16 cellular contexts compared by ENCODE assay signal in the genomic region with DNA sequence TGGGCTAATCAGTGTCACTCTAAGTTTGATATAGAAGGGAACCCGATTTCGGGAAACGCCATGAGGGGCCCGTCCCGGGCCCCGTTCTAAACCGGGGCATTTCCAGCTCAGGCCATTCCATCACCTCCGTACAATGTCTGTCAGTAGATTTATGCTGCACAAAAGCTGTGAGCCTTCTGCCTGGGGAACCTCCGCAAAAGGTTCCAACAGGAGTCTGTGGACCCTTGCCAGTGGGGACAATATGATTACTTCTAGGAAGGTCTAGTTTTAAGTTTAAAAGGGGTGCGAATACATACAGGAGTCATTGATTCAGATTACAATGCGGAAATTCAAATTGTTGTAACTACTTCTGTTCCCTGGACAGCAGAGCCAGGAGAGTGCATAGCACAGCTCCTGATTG. TPM values are rescaled to one million over a fixed set of nuclear protein-coding genes. Genes with fewer than 3 reads are reported as not detected.
DNase-seq lines count a peak whose midpoint lies in the region; ATAC-seq and TF ChIP-seq lines count a peak whose summit lies in the region.
"Had no signal": no experiment of that assay in that cellular context is flagged by ENCODE, and none has a peak within 500 bp of the region (broad histone marks: within the 10 kb centered on the region; RNA-seq: fewer than 3 reads in every experiment).

No MANE protein-coding gene starts in this region.

- H3K27me3 ChIP-seq in left ventricle myocardium inferior (ENCODE audit: low read depth) (no peaks in the 10 kb centered on the region), dorsolateral prefrontal cortex (no peaks in the 10 kb centered on the region), aorta (ENCODE audit: control insufficient read depth in 1 of 2, insufficient read depth in 2 of 2, low read length in 1 of 2) (no peaks in the 10 kb centered on the region)
- no peaks in the 10 kb centered on the region for H3K27me3 ChIP-seq in effector memory CD4-positive, alpha-beta T cell (replicated peaks; ENCODE audit: control insufficient read depth, insufficient read depth, low read length, poor library complexity, severe bottlenecking)

- H3K36me3 Mint-ChIP-seq in nephron (ENCODE audit: low read depth) = peaks cover 4% of the 10 kb centered on the region

- no peaks in the 10 kb centered on the region for H3K9me3 Mint-ChIP-seq in nephron
- H3K9me3 Mint-ChIP-seq: activated CD4-positive, alpha-beta T cell treated with anti-CD3 and anti-CD28 coated beads, Interleukin-2, amount 10 ng/mL, durations not matched to agents 7 days and 5 days had no signal

- ATAC-seq in aorta (ENCODE audit: low FRiP score) = no peak
- no peak for ATAC-seq in GM18870 (IDR thresholded peaks at IDR 0.05; ENCODE audit: unreplicated experiment)
- ATAC-seq: sciatic nerve; stimulated activated naive CD8-positive, alpha-beta T cell treated with anti-CD3 and anti-CD28 coated beads, Interleukin-15, Interleukin-2, amounts not matched to agents 100 U/mL and 50 U/mL, for 24 hours had no signal

- H3K4me3 ChIP-seq in left ventricle myocardium inferior (peak overlapping the region; percentile 39), dorsolateral prefrontal cortex (peak overlapping the region in 25 of 59 donors; percentile 2 to 39 (median 17)), aorta (ENCODE audit: low read length in 2 of 2) (no peak overlapping the region)
- H3K4me3 ChIP-seq in effector memory CD4-positive, alpha-beta T cell (ENCODE audit: insufficient read depth, low read depth, low read length, poor library complexity, severe bottlenecking) = no peak overlapping the region

- intact Hi-C loops in left ventricle myocardium inferior (cut with micrococcal nuclease) (no loop called here), cardiac septum (cut with DNase I) (no loop called here), dorsolateral prefrontal cortex (cut with DNase I) (no loop called here), aorta (cut with DNase I) (no loop called here)

- no peak for TF ChIP-seq CTCF in left ventricle myocardium inferior (IDR thresholded peaks at IDR 0.05; ENCODE audit: borderline replicate concordance)
- TF ChIP-seq CTCF in dorsolateral prefrontal cortex (IDR thresholded peaks at IDR 0.05 in 54 of 56, conservative IDR thresholded peaks at IDR 0.05 in 2 of 56; ENCODE audit: low read depth in 1 of 56, partially characterized antibody in 56 of 56) = no peak
- TF ChIP-seq CTCF in nephron (IDR thresholded peaks at IDR 0.05; ENCODE audit: unreplicated experiment in 3 of 3) = no peak

- no peaks in the 10 kb centered on the region for H3K27me3 Mint-ChIP-seq in nephron (ENCODE audit: low read depth)
- H3K27me3 Mint-ChIP-seq: activated CD4-positive, alpha-beta T cell treated with anti-CD3 and anti-CD28 coated beads, Interleukin-2, amount 10 ng/mL, durations not matched to agents 7 days and 5 days had no signal

- peak overlapping the region in 1 of 3 experiments; percentile 36 for H3K4me3 Mint-ChIP-seq in nephron
- H3K4me3 Mint-ChIP-seq: activated CD4-positive, alpha-beta T cell treated with anti-CD3 and anti-CD28 coated beads, Interleukin-2, amount 10 ng/mL, durations not matched to agents 7 days and 5 days had no signal

- DNase-seq in left ventricle myocardium inferior (no peak), cardiac septum (ENCODE audit: low spot score) (no peak), dorsolateral prefrontal cortex (no peak), aorta (no peak), NCI-H1092 (lab: John Stamatoyannopoulos, UW) (no peak)
- no peak for DNase-seq in effector memory CD4-positive, alpha-beta T cell
- DNase-seq: activated CD4-positive, alpha-beta T cell treated with anti-CD3 and anti-CD28 coated beads, Interleukin-2, amount 10 ng/mL, durations not matched to agents 7 days and 5 days; foreskin fibroblast; H7; Karpas-422; NCI-H1694; NCI-H774; stimulated activated naive CD8-positive, alpha-beta T cell treated with anti-CD3 and anti-CD28 coated beads, Interleukin-15, Interleukin-2, amounts not matched to agents 100 U/mL and 50 U/mL, for 24 hours had no signal

- no peaks in the 10 kb centered on the region for H3K9me3 ChIP-seq in left ventricle myocardium inferior (replicated peaks)
- no peaks in the 10 kb centered on the region for H3K9me3 ChIP-seq in aorta (ENCODE audit: control insufficient read depth, low read length)
- no peaks in the 10 kb centered on the region for H3K9me3 ChIP-seq in effector memory CD4-positive, alpha-beta T cell (ENCODE audit: control insufficient read depth, low read length)

- H3K36me3 ChIP-seq in left ventricle myocardium inferior (no peaks in the 10 kb centered on the region), aorta (ENCODE audit: control insufficient read depth in 1 of 2, insufficient read depth in 2 of 2, low read length in 1 of 2) (no peaks in the 10 kb centered on the region)
- no peaks in the 10 kb centered on the region for H3K36me3 ChIP-seq in effector memory CD4-positive, alpha-beta T cell (ENCODE audit: control insufficient read depth, insufficient read depth, low read length)

- H3K4me1 Mint-ChIP-seq in nephron = peaks cover 77% of the 10 kb centered on the region

- peak overlapping the region; percentile 86 for H3K27ac ChIP-seq in left ventricle myocardium inferior (replicated peaks)
- H3K27ac ChIP-seq in dorsolateral prefrontal cortex = peak overlapping the region in 38 of 59 donors; percentile 1 to 74 (median 44)
- H3K27ac ChIP-seq in aorta (ENCODE audit: low read depth in 1 of 2, low read length in 2 of 2) = peak overlapping the region; percentile 77 to 82
- H3K27ac ChIP-seq in effector memory CD4-positive, alpha-beta T cell (ENCODE audit: insufficient read depth, low read length, poor library complexity, severe bottlenecking) = no peak overlapping the region

- WGBS in aorta, 2 donors = 3 to 7% methylated on average over 11 of the region's 11 CpGs

- H3K4me1 ChIP-seq in left ventricle myocardium inferior (peaks cover 96% of the 10 kb centered on the region), aorta (ENCODE audit: control insufficient read depth in 1 of 2, insufficient read depth in 2 of 2, low read length in 2 of 2) (peaks cover 1 to 7% of the 10 kb centered on the region in 2 donors)
- peaks cover 31% of the 10 kb centered on the region for H3K4me1 ChIP-seq in effector memory CD4-positive, alpha-beta T cell (ENCODE audit: control insufficient read depth, insufficient read depth, low read length, poor library complexity, severe bottlenecking)

- H3K27ac Mint-ChIP-seq in nephron = peak overlapping the region; percentile 75 to 95 (median 93)
- H3K27ac Mint-ChIP-seq: activated CD4-positive, alpha-beta T cell treated with anti-CD3 and anti-CD28 coated beads, Interleukin-2, amount 10 ng/mL, durations not matched to agents 7 days and 5 days had no signal

RNA-seq across cellular contexts. Expression of a gene that starts 57.6 kb away (rescaled TPM):
- total RNA-seq in left ventricle myocardium inferior = 95.9 TPM
- total RNA-seq in cardiac septum = 115 TPM
- 100 to 1,000 TPM in 115 of 120 experiments, 10 to 100 TPM in 5; 96.5 to 222 (median 138) TPM for total RNA-seq in dorsolateral prefrontal cortex
- total RNA-seq in aorta = 10 to 100 TPM; 85.9 to 93.2 TPM
- 10 to 100 TPM; 17.5 to 23.4 TPM for polyA plus RNA-seq in aorta
